ENCODE assay signal across 23 cellular contexts in the genomic region with DNA sequence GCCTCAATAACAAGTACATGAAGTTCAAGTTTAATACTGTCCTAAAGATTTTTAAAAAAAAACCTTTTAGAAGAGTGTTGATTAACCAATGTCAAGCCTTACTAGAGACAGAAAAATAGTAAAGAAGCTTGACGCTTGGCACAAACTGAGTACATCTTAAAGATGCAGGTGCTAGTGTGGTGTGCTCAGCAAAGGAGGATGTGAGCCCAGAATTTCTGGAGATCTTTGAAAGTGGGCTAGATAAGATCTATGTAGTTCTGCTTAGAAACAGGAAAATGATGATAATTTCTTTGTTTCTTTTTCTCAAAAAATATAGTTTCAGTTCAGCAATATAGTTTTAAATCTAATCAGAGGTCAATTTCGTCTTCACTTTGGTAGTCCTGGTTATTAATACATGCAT.
DNase-seq lines count a peak whose midpoint lies in the region; ATAC-seq, FAIRE-seq and TF ChIP-seq lines count a peak whose summit lies in the region.
"Had no signal": no experiment of that assay in that cellular context is flagged by ENCODE, and none has a peak within 500 bp of the region (broad histone marks: within the 10 kb centered on the region; RNA-seq: fewer than 3 reads in every experiment).

No MANE protein-coding gene starts in this region.

- no peak overlapping the region for H3K4me3 Mint-ChIP-seq in activated naive CD4-positive, alpha-beta T cell treated with anti-CD3 and anti-CD28 coated beads for 36 hours
- H3K4me3 Mint-ChIP-seq: HFFc6 had no signal

- no peak for TF ChIP-seq CTCF in D721Med (IDR thresholded peaks at IDR 0.05; ENCODE audit: insufficient read depth, missing control alignments)

- peak; percentile 69 for FAIRE-seq in D721Med (lab: Jason Lieb, UNC)
- peak; percentile 23 for FAIRE-seq in GM19239 (lab: Jason Lieb, UNC)
- FAIRE-seq: colon, endometrium, G401.6 had no signal

- peaks cover under 1% of the 10 kb centered on the region for H3K9me3 Mint-ChIP-seq in activated naive CD4-positive, alpha-beta T cell treated with anti-CD3 and anti-CD28 coated beads for 36 hours

- intact Hi-C loops in activated naive CD4-positive, alpha-beta T cell treated with anti-CD3 and anti-CD28 coated beads for 36 hours (cut with micrococcal nuclease) = no loop called here

- H3K27me3 Mint-ChIP-seq in activated naive CD4-positive, alpha-beta T cell treated with anti-CD3 and anti-CD28 coated beads for 36 hours (ENCODE audit: low read depth) = no peaks in the 10 kb centered on the region

- H3K27ac Mint-ChIP-seq in activated naive CD4-positive, alpha-beta T cell treated with anti-CD3 and anti-CD28 coated beads for 36 hours = no peak overlapping the region
- H3K27ac Mint-ChIP-seq: HFFc6 had no signal

- no peaks in the 10 kb centered on the region for H3K36me3 Mint-ChIP-seq in activated naive CD4-positive, alpha-beta T cell treated with anti-CD3 and anti-CD28 coated beads for 36 hours (ENCODE audit: low read depth)

- no peaks in the 10 kb centered on the region for H3K4me1 Mint-ChIP-seq in activated naive CD4-positive, alpha-beta T cell treated with anti-CD3 and anti-CD28 coated beads for 36 hours (ENCODE audit: low read depth)

- DNase-seq in D721Med (ENCODE audit: insufficient read length, low spot score) (no peak), GM19239 (ENCODE audit: insufficient read length, low spot score) (no peak), NCI-H1048 (lab: John Stamatoyannopoulos, UW) (no peak), foreskin melanocyte (no peak), hypothalamus (lab: John Stamatoyannopoulos, UW) (no peak)
- no peak for DNase-seq in activated naive CD4-positive, alpha-beta T cell treated with anti-CD3 and anti-CD28 coated beads for 36 hours
- DNase-seq: activated CD8-positive, alpha-beta memory T cell treated with anti-CD3 and anti-CD28 coated beads for 24 hours; brain microvascular endothelial cell; DMS 273 treated with DMSO at 0.1 percent for 48 hours; heart left ventricle; HFFc6; left ventricle myocardium superior; MV-4-11; NCI-H187 treated with DMSO at 0.1 percent for 48 hours; NCI-H226; substantia nigra; T1000 had no signal

- CTCF ChIA-PET in activated naive CD4-positive, alpha-beta T cell treated with anti-CD3 and anti-CD28 coated beads for 36 hours (lab: Charles Lee) = interaction anchor here (0.5 to 0.6 kb wide), 2 partner anchors 91 to 186 kb away, joined by 3 read pairs; no protein-coding TSS in a partner anchor

- ATAC-seq in HG02610 (IDR thresholded peaks at IDR 0.05; ENCODE audit: unreplicated experiment) (peak; percentile 37), HG03432 (IDR thresholded peaks at IDR 0.05; ENCODE audit: unreplicated experiment) (peak; percentile 74)
- ATAC-seq: activated CD4-positive, CD25-positive, alpha-beta regulatory T cell treated with anti-CD3 and anti-CD28 coated beads, Interleukin-2, amount 50 U/mL, for 24 hours; heart left ventricle; left ventricle myocardium superior had no signal
